Comparison of ENCODE assay signal across 21 cellular contexts in the genomic region with DNA sequence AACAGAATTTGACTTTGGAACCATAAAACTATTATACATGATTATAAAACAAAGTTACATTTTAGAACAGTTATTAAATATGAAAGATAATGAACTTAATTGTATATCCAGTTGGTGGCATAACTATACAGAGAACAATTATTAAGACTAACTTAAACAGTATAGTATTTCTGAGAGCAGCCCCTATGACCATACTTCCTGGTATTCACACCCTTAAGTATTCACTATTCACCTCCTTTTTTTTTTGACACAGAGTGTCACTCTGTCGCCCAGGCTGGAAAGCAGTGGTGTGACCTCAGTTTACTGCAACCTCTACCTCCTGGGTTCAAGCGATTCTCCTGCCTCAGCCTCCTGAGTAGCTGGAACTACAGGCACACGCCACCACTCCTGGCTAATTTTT.
"Had no signal": no experiment of that assay in that cellular context is flagged by ENCODE, and none has a peak within 500 bp of the region (broad histone marks: within the 10 kb centered on the region; RNA-seq: fewer than 3 reads in every experiment).

No MANE protein-coding gene starts in this region.

- H3K27me3 Mint-ChIP-seq: memory B cell; naive B cell; stimulated activated naive CD8-positive, alpha-beta T cell treated with anti-CD3 and anti-CD28 coated beads, Interleukin-15, amount 100 ng/mL, for 72 hours had no signal

- H3K4me3 ChIP-seq: coronary artery, gastrocnemius medialis, lung, mucosa of descending colon, prostate gland, right atrium auricular region, thyroid gland, vagina had no signal

- H3K9me3 ChIP-seq: gastrocnemius medialis, mucosa of descending colon, prostate gland, right atrium auricular region, thyroid gland, vagina had no signal

- FAIRE-seq: keratinocyte had no signal

- ATAC-seq: gastrocnemius medialis; left lobe of liver; sciatic nerve; stimulated activated naive CD8-positive, alpha-beta T cell treated with anti-CD3 and anti-CD28 coated beads, Interleukin-15, amount 100 ng/mL, for 72 hours had no signal

- DNase-seq: dermis blood vessel endothelial cell; gastrocnemius medialis; head of caudate nucleus; mucosa of descending colon; naive B cell; nephron progenitor cell; nucleus accumbens; stimulated activated CD4-positive, alpha-beta T cell treated with anti-CD3 and anti-CD28 coated beads, Interleukin-4, amount 100 ng/mL, for 4 hours; stimulated activated naive CD4-positive, alpha-beta T cell; stimulated activated naive CD8-positive, alpha-beta T cell treated with anti-CD3 and anti-CD28 coated beads, Interleukin-15, amount 100 ng/mL, for 72 hours; thyroid gland; trophoblast cell had no signal

- H3K36me3 ChIP-seq: gastrocnemius medialis, prostate gland, right atrium auricular region, vagina had no signal

- H3K27me3 ChIP-seq: gastrocnemius medialis, right atrium auricular region, thyroid gland, vagina had no signal

- H3K4me3 Mint-ChIP-seq: memory B cell; nephron progenitor cell; stimulated activated naive CD8-positive, alpha-beta T cell treated with anti-CD3 and anti-CD28 coated beads, Interleukin-15, amount 100 ng/mL, for 72 hours had no signal

- H3K27ac Mint-ChIP-seq: memory B cell; nephron progenitor cell; stimulated activated naive CD8-positive, alpha-beta T cell treated with anti-CD3 and anti-CD28 coated beads, Interleukin-15, amount 100 ng/mL, for 72 hours had no signal

- H3K4me1 ChIP-seq: gastrocnemius medialis, prostate gland, right atrium auricular region, vagina had no signal

- H3K27ac ChIP-seq: coronary artery, gastrocnemius medialis, prostate gland, right atrium auricular region, thyroid gland, vagina had no signal

- H3K9me3 Mint-ChIP-seq: memory B cell; stimulated activated naive CD8-positive, alpha-beta T cell treated with anti-CD3 and anti-CD28 coated beads, Interleukin-15, amount 100 ng/mL, for 72 hours had no signal
